Comparison of ENCODE assay signal across 21 cellular contexts in genomic region chr6:24412294-24412693, GRCh38. TPM values are rescaled to one million over a fixed set of nuclear protein-coding genes. Genes with fewer than 3 reads are reported as not detected.
"Had no signal": no experiment of that assay in that cellular context is flagged by ENCODE, and none has a peak within 500 bp of the region (broad histone marks: within the 10 kb centered on the region; RNA-seq: fewer than 3 reads in every experiment).

No MANE protein-coding gene starts in this region.

- H3K4me3 Mint-ChIP-seq: natural killer cell treated with Interleukin-12 subunit alpha and Interleukin-12 subunit beta and Interleukin-15 and Interleukin-18, amount 100 ng/mL, for 72 hours; neural progenitor cell had no signal

- H3K9me3 ChIP-seq: colonic mucosa, heart right ventricle, mucosa of descending colon, ovary, right atrium auricular region, sigmoid colon, tibial nerve, upper lobe of right lung, vagina had no signal

- H3K36me3 Mint-ChIP-seq: natural killer cell treated with Interleukin-12 subunit alpha and Interleukin-12 subunit beta and Interleukin-15 and Interleukin-18, amount 100 ng/mL, for 72 hours had no signal

- H3K9me3 Mint-ChIP-seq: natural killer cell treated with Interleukin-12 subunit alpha and Interleukin-12 subunit beta and Interleukin-15 and Interleukin-18, amount 100 ng/mL, for 72 hours; neural progenitor cell had no signal

- H3K27me3 Mint-ChIP-seq: natural killer cell treated with Interleukin-12 subunit alpha and Interleukin-12 subunit beta and Interleukin-15 and Interleukin-18, amount 100 ng/mL, for 72 hours had no signal

- DNase-seq: colonic mucosa; dermis blood vessel endothelial cell; erythroblast; heart right ventricle; hypothalamus; islet precursor cell; mammary epithelial cell; mucosa of descending colon; nucleus accumbens; ovary; sigmoid colon; stimulated activated CD4-positive, alpha-beta T cell treated with anti-CD3 and anti-CD28 coated beads, Interleukin-2, amount 100 ng/mL, for 24 hours; stimulated activated naive CD4-positive, alpha-beta T cell treated with Interleukin-2 at 50 U/mL for 16 hours; upper lobe of right lung had no signal

- H3K27ac Mint-ChIP-seq: neural progenitor cell had no signal

- ATAC-seq: heart right ventricle; mucosa of descending colon; natural killer cell treated with Interleukin-12 subunit alpha and Interleukin-12 subunit beta and Interleukin-15 and Interleukin-18, amount 100 ng/mL, for 72 hours; upper lobe of right lung had no signal

- H3K4me1 Mint-ChIP-seq: neural progenitor cell had no signal

RNA-seq across cellular contexts. Expression of gene DCDC2, which starts 54.4 kb away (rescaled TPM):
- total RNA-seq: endothelial cell of umbilical vein; natural killer cell treated with Interleukin-12 subunit alpha and Interleukin-12 subunit beta and Interleukin-15 and Interleukin-18, amount 100 ng/mL, for 72 hours; posterior vena cava; right atrium auricular region; tibial nerve; vagina had no signal
